ENCODE assay signal across 14 cellular contexts in the genomic region with DNA sequence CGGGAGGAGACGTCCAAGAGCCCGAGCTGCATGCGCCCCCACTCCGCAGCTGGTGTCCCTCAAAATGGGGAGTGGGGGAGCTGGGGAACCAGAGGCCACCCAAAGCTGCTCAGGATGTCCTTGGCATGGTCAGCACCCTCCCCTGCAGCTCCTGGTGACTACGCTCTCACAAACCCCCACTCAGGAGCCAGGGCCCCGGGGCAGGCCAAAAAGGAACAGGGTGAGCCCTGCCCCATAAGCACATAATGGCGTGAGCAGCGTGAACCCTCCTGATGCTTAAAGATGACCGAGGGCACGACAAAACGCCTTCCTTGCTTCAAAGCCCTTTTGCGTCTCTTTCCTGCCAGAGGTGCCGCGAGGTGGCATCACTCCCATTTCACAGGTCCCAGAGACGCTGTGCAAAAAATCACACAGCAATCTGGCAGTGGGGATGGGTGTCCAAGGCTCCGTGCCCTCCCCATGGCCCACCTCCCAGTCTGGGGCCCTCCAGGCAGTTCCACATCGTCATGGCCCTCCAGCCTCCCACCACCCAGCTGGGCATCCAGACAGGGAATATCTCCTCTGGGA. TPM values are rescaled to one million over a fixed set of nuclear protein-coding genes. Genes with fewer than 3 reads are reported as not detected.
DNase-seq lines count a peak whose midpoint lies in the region; ATAC-seq, FAIRE-seq and TF ChIP-seq lines count a peak whose summit lies in the region.
"Had no signal": no experiment of that assay in that cellular context is flagged by ENCODE, and none has a peak within 500 bp of the region (broad histone marks: within the 10 kb centered on the region; RNA-seq: fewer than 3 reads in every experiment).

No MANE protein-coding gene starts in this region.

- H3K27ac Mint-ChIP-seq in activated naive CD4-positive, alpha-beta T cell treated with anti-CD3 and anti-CD28 coated beads for 36 hours, result no peak overlapping the region
- peak overlapping the region in 1 of 2 donors; percentile 29 for H3K27ac Mint-ChIP-seq in activated naive CD4-positive, alpha-beta T cell treated with anti-CD3 and anti-CD28 coated beads, Interleukin-2, amount 50 U/mL, for 72 hours
- peak overlapping the region; percentile 59 for H3K27ac Mint-ChIP-seq in glutamatergic neuron (ENCODE audit: unreplicated experiment)
- no peak overlapping the region for H3K27ac Mint-ChIP-seq in stimulated activated naive B cell treated with anti-CD40 and anti-IgM and Interleukin-4, amounts not matched to agents 10 μg/mL and 1 μg/mL and 100 μg/mL, for 72 hours

- no peak for TF ChIP-seq POLR2A in spleen (IDR thresholded peaks at IDR 0.05)

- CTCF ChIA-PET in activated naive CD4-positive, alpha-beta T cell treated with anti-CD3 and anti-CD28 coated beads for 36 hours (lab: Charles Lee), result interaction anchor here (1.3 to 1.7 kb wide), 4 partner anchors 10 to 212 kb away, joined by 3 to 7 read pairs (median 4); partner anchors contain the start of gene NCOR2

- H3K4me1 ChIP-seq in spleen (peaks cover 56 to 100% (median 91%) of the 10 kb centered on the region in 6 donors), kidney (ENCODE audit: control insufficient read depth in 1 of 2, insufficient read depth in 1 of 2, low read depth in 1 of 2, low read length in 2 of 2) (peaks cover 55 to 58% of the 10 kb centered on the region in 2 donors)

- no peaks in the 10 kb centered on the region for H3K36me3 Mint-ChIP-seq in activated naive CD4-positive, alpha-beta T cell treated with anti-CD3 and anti-CD28 coated beads for 36 hours (ENCODE audit: low read depth)
- H3K36me3 Mint-ChIP-seq in activated naive CD4-positive, alpha-beta T cell treated with anti-CD3 and anti-CD28 coated beads, Interleukin-2, amount 50 U/mL, for 72 hours, result no peaks in the 10 kb centered on the region
- no peaks in the 10 kb centered on the region for H3K36me3 Mint-ChIP-seq in glutamatergic neuron (ENCODE audit: unreplicated experiment)
- H3K36me3 Mint-ChIP-seq in stimulated activated naive B cell treated with anti-CD40 and anti-IgM and Interleukin-4, amounts not matched to agents 10 μg/mL and 1 μg/mL and 100 μg/mL, for 72 hours, result peaks cover 9 to 17% of the 10 kb centered on the region in 2 donors

- H3K27ac ChIP-seq in SK-N-MC (peak overlapping the region; percentile 46; the same call in 1 of the 2 replicates), spleen (peak overlapping the region in 1 of 8 donors; percentile 28), kidney (ENCODE audit: low read depth in 2 of 2, low read length in 2 of 2) (peak overlapping the region in 1 of 2 donors; percentile 32)
- H3K27ac ChIP-seq: brain microvascular endothelial cell, hepatocyte had no signal

- no peak overlapping the region for H3K4me3 ChIP-seq in SK-N-MC
- peak overlapping the region in 1 of 8 donors; percentile 9 for H3K4me3 ChIP-seq in spleen
- no peak overlapping the region for H3K4me3 ChIP-seq in kidney (ENCODE audit: low read length in 2 of 2)
- H3K4me3 ChIP-seq: hepatocyte had no signal

- TF ChIP-seq CTCF in glutamatergic neuron (IDR thresholded peaks at IDR 0.05; ENCODE audit: partially characterized antibody, unreplicated experiment) (no peak), spleen (IDR thresholded peaks at IDR 0.05 in 8 of 11, conservative IDR thresholded peaks at IDR 0.05 in 3 of 11) (no peak), kidney (IDR thresholded peaks at IDR 0.05; ENCODE audit: borderline replicate concordance, extremely low read depth, insufficient read depth) (no peak)

- H3K9ac ChIP-seq in SK-N-MC (ENCODE audit: insufficient read length) (no peak overlapping the region), kidney (ENCODE audit: low read length in 2 of 2) (no peak overlapping the region)

- no peak for ATAC-seq in activated naive CD4-positive, alpha-beta T cell treated with anti-CD3 and anti-CD28 coated beads, Interleukin-2, amount 50 U/mL, for 72 hours
- ATAC-seq in stimulated activated naive B cell treated with anti-CD40 and anti-IgM and Interleukin-4, amounts not matched to agents 10 μg/mL and 1 μg/mL and 100 μg/mL, for 72 hours (replicated peaks), result no peak

- peaks cover 73% of the 10 kb centered on the region for H3K4me1 Mint-ChIP-seq in activated naive CD4-positive, alpha-beta T cell treated with anti-CD3 and anti-CD28 coated beads for 36 hours (ENCODE audit: low read depth)
- peaks cover 36% of the 10 kb centered on the region for H3K4me1 Mint-ChIP-seq in glutamatergic neuron (ENCODE audit: low read depth, unreplicated experiment)
- H3K4me1 Mint-ChIP-seq in stimulated activated naive B cell treated with anti-CD40 and anti-IgM and Interleukin-4, amounts not matched to agents 10 μg/mL and 1 μg/mL and 100 μg/mL, for 72 hours, result peaks cover 69 to 100% of the 10 kb centered on the region in 2 donors

- WGBS in spleen, 5 donors, result 80 to 93% (median 82%) methylated on average over 15 to 18 of the region's 18 CpGs

- intact Hi-C loops in activated naive CD4-positive, alpha-beta T cell treated with anti-CD3 and anti-CD28 coated beads for 36 hours (cut with micrococcal nuclease), result no loop called here
- intact Hi-C loops in spleen (cut with DNase I; ENCODE audit: low total_unique reads), result no loop called here
- intact Hi-C loops in kidney (cut with DNase I), result no loop called here

- H3K27me3 Mint-ChIP-seq in activated naive CD4-positive, alpha-beta T cell treated with anti-CD3 and anti-CD28 coated beads for 36 hours (ENCODE audit: low read depth), result no peaks in the 10 kb centered on the region
- H3K27me3 Mint-ChIP-seq in glutamatergic neuron (ENCODE audit: unreplicated experiment), result peaks cover 6% of the 10 kb centered on the region
- no peaks in the 10 kb centered on the region for H3K27me3 Mint-ChIP-seq in stimulated activated naive B cell treated with anti-CD40 and anti-IgM and Interleukin-4, amounts not matched to agents 10 μg/mL and 1 μg/mL and 100 μg/mL, for 72 hours

- H3K9me3 ChIP-seq in SK-N-MC (ENCODE audit: low read depth, low read length) (no peaks in the 10 kb centered on the region), spleen (no peaks in the 10 kb centered on the region), kidney (ENCODE audit: control insufficient read depth in 1 of 2, low read length in 2 of 2) (no peaks in the 10 kb centered on the region)

- no peaks in the 10 kb centered on the region for H3K9me3 Mint-ChIP-seq in activated naive CD4-positive, alpha-beta T cell treated with anti-CD3 and anti-CD28 coated beads for 36 hours
- no peaks in the 10 kb centered on the region for H3K9me3 Mint-ChIP-seq in activated naive CD4-positive, alpha-beta T cell treated with anti-CD3 and anti-CD28 coated beads, Interleukin-2, amount 50 U/mL, for 72 hours
- peaks cover 8% of the 10 kb centered on the region for H3K9me3 Mint-ChIP-seq in glutamatergic neuron (ENCODE audit: unreplicated experiment)
- no peaks in the 10 kb centered on the region for H3K9me3 Mint-ChIP-seq in stimulated activated naive B cell treated with anti-CD40 and anti-IgM and Interleukin-4, amounts not matched to agents 10 μg/mL and 1 μg/mL and 100 μg/mL, for 72 hours

- DNase-seq in activated naive CD4-positive, alpha-beta T cell treated with anti-CD3 and anti-CD28 coated beads for 36 hours, result peak; percentile 45
- no peak for DNase-seq in activated naive CD4-positive, alpha-beta T cell treated with anti-CD3 and anti-CD28 coated beads, Interleukin-2, amount 50 U/mL, for 72 hours (ENCODE audit: low spot score in 2 of 2)
- DNase-seq in SK-N-MC (ENCODE audit: low read depth, low spot score), result no peak
- DNase-seq in glutamatergic neuron, result no peak
- DNase-seq in spleen, result peak; percentile 64
- DNase-seq in NCI-H2029 (lab: John Stamatoyannopoulos, UW), result no peak
- no peak for DNase-seq in stimulated activated naive B cell treated with anti-CD40 and anti-IgM and Interleukin-4, amounts not matched to agents 10 μg/mL and 1 μg/mL and 100 μg/mL, for 72 hours
- DNase-seq in kidney, result no peak
- DNase-seq: brain microvascular endothelial cell, COR-L47, NCI-H1092 treated with DMSO at 0.1 percent for 48 hours, NCI-H69, nucleus accumbens had no signal

- no peak for FAIRE-seq in kidney (lab: Jason Lieb, UNC)

- no peaks in the 10 kb centered on the region for H3K36me3 ChIP-seq in SK-N-MC (ENCODE audit: insufficient read depth, low read length)
- H3K36me3 ChIP-seq in spleen, result peaks cover 0 to 23% (median 0%) of the 10 kb centered on the region in 6 donors
- H3K36me3 ChIP-seq in kidney (ENCODE audit: control insufficient read depth in 1 of 2, insufficient read depth in 2 of 2, low read length in 2 of 2), result no peaks in the 10 kb centered on the region
- H3K36me3 ChIP-seq: brain microvascular endothelial cell had no signal

- H3K4me3 Mint-ChIP-seq in activated naive CD4-positive, alpha-beta T cell treated with anti-CD3 and anti-CD28 coated beads for 36 hours, result no peak overlapping the region
- H3K4me3 Mint-ChIP-seq in glutamatergic neuron (ENCODE audit: unreplicated experiment), result no peak overlapping the region
- H3K4me3 Mint-ChIP-seq in stimulated activated naive B cell treated with anti-CD40 and anti-IgM and Interleukin-4, amounts not matched to agents 10 μg/mL and 1 μg/mL and 100 μg/mL, for 72 hours, result peak overlapping the region in 1 of 2 donors; percentile 59

- no peaks in the 10 kb centered on the region for H3K27me3 ChIP-seq in spleen (replicated peaks in 1 of 7)
- H3K27me3 ChIP-seq: brain microvascular endothelial cell, hepatocyte had no signal

RNA-seq across cellular contexts. Expression of gene NCOR2, which starts 13.5 kb away (rescaled TPM):
- 100 to 1,000 TPM; 102 TPM for total RNA-seq in activated naive CD4-positive, alpha-beta T cell treated with anti-CD3 and anti-CD28 coated beads for 36 hours
- total RNA-seq in activated naive CD4-positive, alpha-beta T cell treated with anti-CD3 and anti-CD28 coated beads, Interleukin-2, amount 50 U/mL, for 72 hours, result 100 to 1,000 TPM in 1 of 2 donors, 10 to 100 TPM in 1; 66.8 to 125 TPM
- total RNA-seq in glutamatergic neuron (ENCODE audit: unreplicated experiment) (360 TPM), spleen (100 to 1,000 TPM; 145 to 236 (median 174) TPM), kidney (205 TPM)
- polyA plus RNA-seq in spleen (10 to 100 TPM; 13.2 to 60.6 (median 17.2) TPM), kidney (ENCODE audit: insufficient read depth, low read depth, low replicate concordance) (18.7 TPM)

Comparison
In these comparisons a context has a peak if more than half of its experiments do, and no peak if none do; other contexts are left out.
1. DNase-seq: peak in activated naive CD4-positive, alpha-beta T cell treated with anti-CD3 and anti-CD28 coated beads for 36 hours (single experiment) and spleen (single experiment); none in activated naive CD4-positive, alpha-beta T cell treated with anti-CD3 and anti-CD28 coated beads, Interleukin-2, amount 50 U/mL, for 72 hours (0 of 2), SK-N-MC (single experiment), glutamatergic neuron (single experiment), NCI-H2029 (single experiment), stimulated activated naive B cell treated with anti-CD40 and anti-IgM and Interleukin-4, amounts not matched to agents 10 μg/mL and 1 μg/mL and 100 μg/mL, for 72 hours (single experiment) and kidney (single experiment).